Comparison of ENCODE assay signal across 8 cellular contexts in the genomic region with DNA sequence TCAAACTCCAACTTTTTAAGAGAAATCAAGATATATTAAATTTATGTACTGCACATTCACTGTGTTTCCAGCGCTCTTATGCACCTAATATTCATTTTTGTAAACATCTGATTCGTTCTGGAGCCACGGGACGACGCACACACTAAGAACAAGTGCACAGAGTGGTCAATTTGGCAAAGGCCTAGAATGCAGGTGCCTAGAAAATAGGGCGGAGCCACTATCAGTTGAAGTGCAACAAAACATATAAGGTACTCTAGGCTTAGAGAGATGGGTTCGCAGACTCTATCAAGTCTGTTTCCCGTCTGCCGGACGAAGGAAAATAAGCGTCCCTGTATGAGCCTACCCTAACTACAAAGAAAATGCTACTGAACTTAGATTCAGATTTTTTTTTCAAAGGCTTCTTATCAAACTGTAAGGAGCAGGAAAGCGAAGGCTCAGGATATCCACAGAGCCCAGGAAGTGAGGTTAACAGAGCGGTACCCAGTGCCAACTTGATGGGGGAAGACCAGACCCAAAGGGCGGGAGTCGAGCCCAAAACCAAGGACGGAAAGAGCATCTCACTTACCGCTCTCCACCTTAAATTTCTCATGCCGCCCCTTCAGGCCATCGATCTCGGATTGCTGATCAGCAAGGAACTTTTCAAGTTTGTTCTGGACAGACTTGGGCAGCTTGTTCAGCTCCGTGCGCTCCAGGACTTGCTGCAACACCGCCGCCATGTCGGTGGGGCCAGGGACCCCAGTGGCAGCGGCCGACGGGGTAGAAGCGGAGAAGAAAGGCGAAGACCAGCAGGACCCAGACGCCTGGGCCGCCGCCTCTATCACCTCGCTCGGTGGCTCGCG. TPM values are rescaled to one million over a fixed set of nuclear protein-coding genes. Genes with fewer than 3 reads are reported as not detected.
DNase-seq lines count a peak whose midpoint lies in the region; ATAC-seq and TF ChIP-seq lines count a peak whose summit lies in the region.

No MANE protein-coding gene starts in this region.

- H3K27me3 ChIP-seq in HAP-1 (ENCODE audit: low read depth), result no peaks in the 10 kb centered on the region

- H3K36me3 Mint-ChIP-seq in activated CD4-positive, alpha-beta T cell treated with anti-CD3 and anti-CD28 coated beads for 36 hours (ENCODE audit: low read depth), result peaks cover 25% of the 10 kb centered on the region
- H3K36me3 Mint-ChIP-seq in stimulated activated naive B cell treated with anti-CD40 and anti-IgM and Interleukin-4, amounts not matched to agents 10 μg/mL and 1 μg/mL and 100 μg/mL, for 72 hours, result peaks cover 14 to 16% of the 10 kb centered on the region in 2 donors

- H3K36me3 ChIP-seq in HAP-1 (replicated peaks), result peaks cover 38% of the 10 kb centered on the region

- H3K27ac Mint-ChIP-seq in activated CD4-positive, alpha-beta T cell treated with anti-CD3 and anti-CD28 coated beads for 36 hours, result peak overlapping the region; percentile 98
- peak overlapping the region; percentile 99 for H3K27ac Mint-ChIP-seq in stimulated activated naive B cell treated with anti-CD40 and anti-IgM and Interleukin-4, amounts not matched to agents 10 μg/mL and 1 μg/mL and 100 μg/mL, for 72 hours

- H3K9me3 ChIP-seq in HAP-1, result no peaks in the 10 kb centered on the region

- peaks cover 25% of the 10 kb centered on the region for H3K4me1 ChIP-seq in HAP-1

- H3K9me3 Mint-ChIP-seq in activated CD4-positive, alpha-beta T cell treated with anti-CD3 and anti-CD28 coated beads for 36 hours (ENCODE audit: low read depth), result no peaks in the 10 kb centered on the region
- no peaks in the 10 kb centered on the region for H3K9me3 Mint-ChIP-seq in stimulated activated naive B cell treated with anti-CD40 and anti-IgM and Interleukin-4, amounts not matched to agents 10 μg/mL and 1 μg/mL and 100 μg/mL, for 72 hours

- in situ Hi-C loops in HAP-1 (cut with MboI; ENCODE audit: low sequenced_read_pairs), result loop anchor here (25.0 kb wide), 1 partner anchor 1062 kb away; the partner anchor contains the start of gene IVNS1ABP

- intact Hi-C loops in activated CD4-positive, alpha-beta T cell treated with anti-CD3 and anti-CD28 coated beads for 36 hours (cut with DNase I, micrococcal nuclease), result loop anchor here (1.0 to 10.0 kb wide), 5 partner anchors 1057 to 1620 kb away; partner anchors contain the start of genes EDEM3 (in 2 of the 2), IVNS1ABP (in 1 of the 2), RNF2 (in 1 of the 2) and SWT1 (in 1 of the 2)
- intact Hi-C loops in lower leg skin (cut with DNase I; ENCODE audit: low total_unique reads), result no loop called here

- TF ChIP-seq CTCF in LNCaP clone FGC (IDR thresholded peaks at IDR 0.05; ENCODE audit: control insufficient read depth, extremely low read depth, insufficient read depth) (no peak), choroid plexus epithelial cell (conservative IDR thresholded peaks at IDR 0.05; ENCODE audit: low read depth, low read length) (no peak), lower leg skin (IDR thresholded peaks at IDR 0.05) (no peak)

- WGBS in lower leg skin, 2 donors, result 1% methylated on average over 23 to 30 of the region's 37 CpGs

- peak; percentile 9 for ATAC-seq in activated CD4-positive, alpha-beta T cell treated with anti-CD3 and anti-CD28 coated beads for 36 hours
- peak; percentile 20 to 31 for ATAC-seq in stimulated activated naive B cell treated with anti-CD40 and anti-IgM and Interleukin-4, amounts not matched to agents 10 μg/mL and 1 μg/mL and 100 μg/mL, for 72 hours (replicated peaks)

- CTCF ChIA-PET in activated CD4-positive, alpha-beta T cell treated with anti-CD3 and anti-CD28 coated beads for 36 hours (lab: Charles Lee), result interaction anchor here (0.6 to 2.1 kb wide), 24 partner anchors 11 to 84 kb away, joined by 3 to 32 read pairs (median 4); no protein-coding TSS in a partner anchor

- H3K4me3 Mint-ChIP-seq in activated CD4-positive, alpha-beta T cell treated with anti-CD3 and anti-CD28 coated beads for 36 hours, result peak overlapping the region; percentile 98
- H3K4me3 Mint-ChIP-seq in stimulated activated naive B cell treated with anti-CD40 and anti-IgM and Interleukin-4, amounts not matched to agents 10 μg/mL and 1 μg/mL and 100 μg/mL, for 72 hours, result peak overlapping the region; percentile 95 to 98

- H3K4me3 ChIP-seq in HAP-1 (peak overlapping the region; percentile 82), LNCaP clone FGC (ENCODE audit: low read depth, low read length) (peak overlapping the region; percentile 91), choroid plexus epithelial cell (ENCODE audit: low read depth, low read length) (peak overlapping the region; percentile 88), lower leg skin (ENCODE audit: low read depth, poor library complexity, severe bottlenecking) (peak overlapping the region; percentile 93)

- POLR2A ChIA-PET in activated CD4-positive, alpha-beta T cell treated with anti-CD3 and anti-CD28 coated beads for 36 hours (lab: Charles Lee), result interaction anchor here (0.6 to 1.3 kb wide), 9 partner anchors 15 to 772 kb away, joined by 3 to 5 read pairs (median 4); no protein-coding TSS in a partner anchor

- peak; percentile 59 for DNase-seq in activated CD4-positive, alpha-beta T cell treated with anti-CD3 and anti-CD28 coated beads for 36 hours
- no peak for DNase-seq in activated CD4-positive, alpha-beta T cell treated with anti-CD3 and anti-CD28 coated beads for 1 hour
- DNase-seq in HAP-1 (ENCODE audit: low spot score in 2 of 2), result peak; percentile 33 to 55
- peak; percentile 54 for DNase-seq in LNCaP clone FGC (ENCODE audit: low read depth)
- peak in 4 of 5 donors; percentile 2 to 60 (median 9) for DNase-seq in T-helper 1 cell
- DNase-seq in choroid plexus epithelial cell (ENCODE audit: low read depth), result peak; percentile 43
- peak in 1 of 2 donors; percentile 52 for DNase-seq in lower leg skin (ENCODE audit: low spot score in 2 of 2)
- DNase-seq in stimulated activated naive B cell treated with anti-CD40 and anti-IgM and Interleukin-4, amounts not matched to agents 10 μg/mL and 1 μg/mL and 100 μg/mL, for 72 hours, result peak; percentile 6

- H3K4me1 Mint-ChIP-seq in activated CD4-positive, alpha-beta T cell treated with anti-CD3 and anti-CD28 coated beads for 36 hours, result peaks cover 36% of the 10 kb centered on the region
- peaks cover 5 to 19% of the 10 kb centered on the region in 2 donors for H3K4me1 Mint-ChIP-seq in stimulated activated naive B cell treated with anti-CD40 and anti-IgM and Interleukin-4, amounts not matched to agents 10 μg/mL and 1 μg/mL and 100 μg/mL, for 72 hours

- H3K27me3 Mint-ChIP-seq in activated CD4-positive, alpha-beta T cell treated with anti-CD3 and anti-CD28 coated beads for 36 hours, result no peaks in the 10 kb centered on the region
- H3K27me3 Mint-ChIP-seq in stimulated activated naive B cell treated with anti-CD40 and anti-IgM and Interleukin-4, amounts not matched to agents 10 μg/mL and 1 μg/mL and 100 μg/mL, for 72 hours, result no peaks in the 10 kb centered on the region

- TF ChIP-seq POLR2A in lower leg skin (IDR thresholded peaks at IDR 0.05), result no peak

RNA-seq across cellular contexts. Expression of gene TPR, which starts 0.5 kb away (rescaled TPM):
- total RNA-seq in activated CD4-positive, alpha-beta T cell treated with anti-CD3 and anti-CD28 coated beads for 36 hours, result 100 to 1,000 TPM; 151 to 152 TPM
- total RNA-seq in lower leg skin, result 10 to 100 TPM; 70.9 to 94.7 (median 75.4) TPM

RNA-seq across cellular contexts. Expression of gene ODR4, which starts 1.1 kb away (rescaled TPM):
- total RNA-seq in activated CD4-positive, alpha-beta T cell treated with anti-CD3 and anti-CD28 coated beads for 36 hours, result 10 to 100 TPM; 13.1 to 14.0 TPM
- 10 to 100 TPM; 12.7 to 34.0 (median 17.6) TPM for total RNA-seq in lower leg skin
